ENCODE assay signal across 19 cellular contexts in genomic region chr3:13120246-13120927, GRCh38. TPM values are rescaled to one million over a fixed set of nuclear protein-coding genes. Genes with fewer than 3 reads are reported as not detected.
DNase-seq lines count a peak whose midpoint lies in the region; ATAC-seq and TF ChIP-seq lines count a peak whose summit lies in the region.
"Had no signal": no experiment of that assay in that cellular context is flagged by ENCODE, and none has a peak within 500 bp of the region (broad histone marks: within the 10 kb centered on the region; RNA-seq: fewer than 3 reads in every experiment).

No MANE protein-coding gene starts in this region.

- H3K36me3 Mint-ChIP-seq in nephron progenitor cell (ENCODE audit: low read depth): no peaks in the 10 kb centered on the region
- H3K36me3 Mint-ChIP-seq: CD14-positive monocyte had no signal

- H2BK5ac ChIP-seq in neuronal stem cell (ENCODE audit: low read length): no peak overlapping the region

- H2BK12ac ChIP-seq in neuronal stem cell (ENCODE audit: low read length): no peak overlapping the region

- peaks cover 1% of the 10 kb centered on the region for H3K79me1 ChIP-seq in neuronal stem cell (ENCODE audit: low read depth, low read length)

- peak overlapping the region; percentile 21 for H3K14ac ChIP-seq in neuronal stem cell (ENCODE audit: low read length)

- DNase-seq in Right ventricle myocardium superior (peak; percentile 22), left ventricle myocardium inferior (no peak), left kidney (ENCODE audit: low read depth, low spot score) (peak; percentile 40), neuronal stem cell (ENCODE audit: low spot score) (no peak), upper lobe of right lung (peak; percentile 34), nephron progenitor cell (no peak), NCI-H2227 treated with DMSO at 0.1 percent for 48 hours (lab: John Stamatoyannopoulos, UW) (no peak)
- DNase-seq: DMS53, GDM1, GOT3, HCEC 1CT, Kasumi-1, NCI-H1694, NCI-H2171, NCI-H524 treated with DMSO at 0.1 percent for 48 hours, SHP77 treated with DMSO at 0.1 percent for 48 hours had no signal

- H3K9me3 Mint-ChIP-seq in nephron progenitor cell: no peaks in the 10 kb centered on the region
- H3K9me3 Mint-ChIP-seq: CD14-positive monocyte had no signal

- H3K9me3 ChIP-seq in left ventricle myocardium inferior (replicated peaks) (no peaks in the 10 kb centered on the region), neuronal stem cell (replicated peaks in 1 of 2; ENCODE audit: control insufficient read depth in 2 of 2, insufficient read depth in 1 of 2, low read depth in 1 of 2, low read length in 2 of 2) (no peaks in the 10 kb centered on the region), upper lobe of right lung (no peaks in the 10 kb centered on the region)
- H3K9me3 ChIP-seq: Peyer's patch had no signal

- no peak overlapping the region for H2AFZ ChIP-seq in neuronal stem cell (ENCODE audit: low read length)

- H2BK120ac ChIP-seq in neuronal stem cell (ENCODE audit: low read depth, low read length): no peak overlapping the region

- H3K4me1 ChIP-seq in left ventricle myocardium inferior: no peaks in the 10 kb centered on the region
- peaks cover 0 to 2% of the 10 kb centered on the region in 2 donors for H3K4me1 ChIP-seq in neuronal stem cell (ENCODE audit: control insufficient read depth in 2 of 2, insufficient read depth in 1 of 2, low read depth in 1 of 2, low read length in 2 of 2)
- no peaks in the 10 kb centered on the region for H3K4me1 ChIP-seq in upper lobe of right lung
- H3K4me1 ChIP-seq: Peyer's patch had no signal

- no peak overlapping the region for H2AK5ac ChIP-seq in neuronal stem cell (ENCODE audit: low read depth, low read length)

- no peak overlapping the region for H3K27ac Mint-ChIP-seq in nephron progenitor cell
- H3K27ac Mint-ChIP-seq: CD14-positive monocyte had no signal

- ATAC-seq in Right ventricle myocardium superior (ENCODE audit: poor library complexity) (no peak), upper lobe of right lung (no peak), HG03439 (IDR thresholded peaks at IDR 0.05; ENCODE audit: unreplicated experiment) (no peak)

- peak overlapping the region; percentile 55 for H3K18ac ChIP-seq in neuronal stem cell (ENCODE audit: low read length)

- no peak overlapping the region for H3K4me2 ChIP-seq in neuronal stem cell (ENCODE audit: insufficient read depth, low read length, poor library complexity, severe bottlenecking)

- intact Hi-C loops in Right ventricle myocardium superior (cut with DNase I) (no loop called here), left ventricle myocardium inferior (cut with micrococcal nuclease) (no loop called here), upper lobe of right lung (cut with DNase I) (no loop called here)

- no peak overlapping the region for H3K4me3 Mint-ChIP-seq in nephron progenitor cell
- H3K4me3 Mint-ChIP-seq: CD14-positive monocyte had no signal

- peaks cover 50% of the 10 kb centered on the region for H3K27me3 ChIP-seq in left ventricle myocardium inferior (ENCODE audit: low read depth)
- H3K27me3 ChIP-seq in neuronal stem cell (ENCODE audit: control insufficient read depth in 3 of 3, insufficient read depth in 3 of 3, low read depth in 1 of 3, low read length in 3 of 3): peaks cover 0 to 12% (median 0%) of the 10 kb centered on the region in 3 experiments
- H3K27me3 ChIP-seq in upper lobe of right lung: no peaks in the 10 kb centered on the region
- H3K27me3 ChIP-seq: Peyer's patch had no signal

- H3K36me3 ChIP-seq in left ventricle myocardium inferior: no peaks in the 10 kb centered on the region
- no peaks in the 10 kb centered on the region for H3K36me3 ChIP-seq in neuronal stem cell (replicated peaks in 1 of 2; ENCODE audit: control insufficient read depth in 2 of 2, insufficient read depth in 2 of 2, low read length in 2 of 2)
- H3K36me3 ChIP-seq in upper lobe of right lung: no peaks in the 10 kb centered on the region
- H3K36me3 ChIP-seq: Peyer's patch had no signal

- no peak overlapping the region for H3K27ac ChIP-seq in left ventricle myocardium inferior (replicated peaks)
- H3K27ac ChIP-seq in neuronal stem cell (replicated peaks; ENCODE audit: low read length): no peak overlapping the region
- no peak overlapping the region for H3K27ac ChIP-seq in upper lobe of right lung
- H3K27ac ChIP-seq: Peyer's patch had no signal

- no CpG with 5 or more reads among the region's 14 CpGs for WGBS in neuronal stem cell (ENCODE audit: extremely low coverage in 2 of 2, insufficient read length in 2 of 2, insufficient replicate concordance in 1 of 2), 2 donors

- peaks cover 39% of the 10 kb centered on the region for H3K27me3 Mint-ChIP-seq in nephron progenitor cell (ENCODE audit: low read depth, poor library complexity)

- H3K4ac ChIP-seq in neuronal stem cell (ENCODE audit: low read length): no peak overlapping the region

- H3K23ac ChIP-seq in neuronal stem cell (ENCODE audit: low read depth, low read length, poor library complexity): peak overlapping the region; percentile 35

- no peak overlapping the region for H3K4me3 ChIP-seq in left ventricle myocardium inferior
- H3K4me3 ChIP-seq in neuronal stem cell (ENCODE audit: low read length in 2 of 2): no peak overlapping the region
- H3K4me3 ChIP-seq in upper lobe of right lung: no peak overlapping the region
- H3K4me3 ChIP-seq: Peyer's patch had no signal

- H3K9ac ChIP-seq in neuronal stem cell (ENCODE audit: low read depth, low read length, poor library complexity): no peak overlapping the region

- H4K8ac ChIP-seq in neuronal stem cell (ENCODE audit: low read depth, low read length): no peak overlapping the region

- H3K4me1 Mint-ChIP-seq in nephron progenitor cell: peaks cover 47% of the 10 kb centered on the region
- H3K4me1 Mint-ChIP-seq: CD14-positive monocyte had no signal

- no peak overlapping the region for H4K91ac ChIP-seq in neuronal stem cell (ENCODE audit: low read depth, low read length, poor library complexity)

- no peak overlapping the region for H2BK15ac ChIP-seq in neuronal stem cell (ENCODE audit: low read length)

- TF ChIP-seq CTCF in left ventricle myocardium inferior (IDR thresholded peaks at IDR 0.05; ENCODE audit: borderline replicate concordance): no peak
- TF ChIP-seq CTCF in upper lobe of right lung (IDR thresholded peaks at IDR 0.05): no peak
- no peak for TF ChIP-seq CTCF in nephron progenitor cell (IDR thresholded peaks at IDR 0.05)

RNA-seq across cellular contexts. Expression of gene IQSEC1, which starts 47.2 kb away (rescaled TPM):
- total RNA-seq in Right ventricle myocardium superior (78.6 TPM), left ventricle myocardium inferior (78.6 TPM), upper lobe of right lung (61.6 TPM)
- polyA plus RNA-seq in neuronal stem cell (2013, experiment 1 of 2): 22.0 TPM
- polyA plus RNA-seq in neuronal stem cell (2013, experiment 2 of 2): 22.8 TPM

Comparison
In these comparisons a context has a peak if more than half of its experiments do, and no peak if none do; other contexts are left out.
1. DNase-seq: peak in Right ventricle myocardium superior (single experiment), left kidney (single experiment) and upper lobe of right lung (single experiment); none in left ventricle myocardium inferior (single experiment), neuronal stem cell (single experiment), nephron progenitor cell (single experiment) and NCI-H2227 treated with DMSO at 0.1 percent for 48 hours (single experiment).